In the genomic region with DNA sequence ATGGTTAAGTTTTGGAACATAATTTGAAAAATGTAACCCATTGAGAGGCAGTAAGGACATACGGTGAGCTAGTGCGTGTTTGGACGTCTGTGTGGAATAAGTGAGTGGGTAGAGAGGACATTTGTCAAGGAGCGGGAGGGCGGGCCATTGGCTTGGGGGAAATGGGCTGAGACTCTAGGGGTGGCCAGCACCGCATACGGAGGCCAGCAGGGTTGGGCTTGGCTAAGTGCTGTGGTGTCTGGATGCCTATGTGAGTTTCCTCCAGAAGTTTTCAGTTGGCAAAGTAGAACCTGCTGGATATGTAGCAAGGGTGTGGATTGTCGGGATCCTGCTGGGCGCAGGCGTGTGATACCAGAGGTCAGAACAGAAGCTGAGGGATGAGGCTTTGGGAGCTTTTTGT, we compare ENCODE assay signal across 16 cellular contexts.
DNase-seq lines count a peak whose midpoint lies in the region; ATAC-seq, FAIRE-seq and TF ChIP-seq lines count a peak whose summit lies in the region.
"Had no signal": no experiment of that assay in that cellular context is flagged by ENCODE, and none has a peak within 500 bp of the region (broad histone marks: within the 10 kb centered on the region; RNA-seq: fewer than 3 reads in every experiment).

No MANE protein-coding gene starts in this region.

- FAIRE-seq in HepG2 (lab: Jason Lieb, UNC), result no peak
- FAIRE-seq: pancreas had no signal

- no peak for TF ChIP-seq POLR2A in HepG2 (IDR thresholded peaks at IDR 0.05; ENCODE audit: insufficient read depth in 1 of 2, low read depth in 2 of 2, low read length in 2 of 2)

- no peak for TF ChIP-seq RAD21 in HepG2 (CRISPR knock-in tag; IDR thresholded peaks at IDR 0.05)

- peak overlapping the region; percentile 80 for H2AK5ac ChIP-seq in mesendoderm (ENCODE audit: low read length)

- peak overlapping the region; percentile 29 for H2BK120ac ChIP-seq in mesendoderm (ENCODE audit: low read depth, low read length)

- peak overlapping the region; percentile 54 for H2BK5ac ChIP-seq in mesendoderm (ENCODE audit: low read length)

- no peak overlapping the region for H3K4me3 Mint-ChIP-seq in activated naive CD8-positive, alpha-beta T cell treated with anti-CD3 and anti-CD28 coated beads for 36 hours
- H3K4me3 Mint-ChIP-seq: activated naive CD4-positive, alpha-beta T cell treated with anti-CD3 and anti-CD28 coated beads, Interleukin-2, amount 10 ng/mL, durations not matched to agents 7 days and 5 days had no signal

- peaks cover 18% of the 10 kb centered on the region for H3K79me1 ChIP-seq in mesendoderm (ENCODE audit: low read length)

- H3K4ac ChIP-seq in mesendoderm (ENCODE audit: low read depth, low read length), result peak overlapping the region; percentile 67

- no peak for TF ChIP-seq CTCF in Panc1 (IDR thresholded peaks at IDR 0.05)
- no peak for TF ChIP-seq CTCF in thoracic aorta (IDR thresholded peaks at IDR 0.05)
- TF ChIP-seq CTCF in HepG2 (CRISPR knock-in tag; IDR thresholded peaks at IDR 0.05), result no peak

- H4K20me1 ChIP-seq in HepG2 (ENCODE audit: insufficient read depth, low read length), result peaks cover 68% of the 10 kb centered on the region

- H3K4me2 ChIP-seq in mesendoderm (ENCODE audit: low read length) (no peak overlapping the region), HepG2 (ENCODE audit: low read depth, low read length) (no peak overlapping the region)

- peaks cover 27% of the 10 kb centered on the region for H3K79me2 ChIP-seq in mesendoderm (ENCODE audit: control insufficient read depth, insufficient read depth, low read length)
- peaks cover 87% of the 10 kb centered on the region for H3K79me2 ChIP-seq in HepG2 (ENCODE audit: insufficient read depth, low read length)

- DNase-seq in Panc1 (ENCODE audit: low read depth, low spot score), result no peak
- DNase-seq in fibroblast of gingiva (ENCODE audit: low read depth), result peak; percentile 29
- DNase-seq in mesendoderm, result peak; percentile 91
- peak; percentile 69 for DNase-seq in thoracic aorta (ENCODE audit: low spot score)
- no peak for DNase-seq in HepG2 (ENCODE audit: low spot score)
- no peak for DNase-seq in activated naive CD8-positive, alpha-beta T cell treated with anti-CD3 and anti-CD28 coated beads for 36 hours
- DNase-seq: activated CD4-positive, alpha-beta T cell treated with anti-CD3 and anti-CD28 coated beads, Interleukin-2, amount 50 U/mL, for 48 hours; activated naive CD4-positive, alpha-beta T cell treated with anti-CD3 and anti-CD28 coated beads, Interleukin-2, amount 10 ng/mL, durations not matched to agents 7 days and 5 days; activated T-cell treated with anti-CD3 and anti-CD28 coated beads, Interleukin-2, amount 50 U/mL, for 1 hour; HCEC 1CT; hippocampal formation; NCI-H146; pancreas had no signal

- peak overlapping the region; percentile 11 for H3K18ac ChIP-seq in mesendoderm (ENCODE audit: low read length)

- CTCF ChIA-PET in Panc1 (lab: Charles Lee), result no interaction called here
- CTCF ChIA-PET in HepG2 (lab: Yijun Ruan, JAX; ENCODE audit: low intra/inter-chr PET ratio, low total read pairs), result no interaction called here

- H3K4me1 ChIP-seq in Panc1 (ENCODE audit: control insufficient read depth, insufficient read depth, low read length) (peaks cover 89% of the 10 kb centered on the region), mesendoderm (ENCODE audit: control insufficient read depth, low read depth, low read length) (peaks cover 26% of the 10 kb centered on the region), thoracic aorta (ENCODE audit: control insufficient read depth in 1 of 2, low read depth in 2 of 2) (peaks cover 37 to 99% of the 10 kb centered on the region in 2 donors), HepG2 (ENCODE audit: insufficient read depth, low read length) (peaks cover 23% of the 10 kb centered on the region)

- WGBS in mesendoderm (ENCODE audit: extremely low coverage, insufficient coverage, low lambda C conversion rate), result no CpG with 5 or more reads among the region's 10 CpGs
- 89% methylated on average over 10 of the region's 10 CpGs for WGBS in HepG2 (ENCODE audit: low lambda C conversion rate)

- in situ Hi-C loops in Panc1 (cut with HindIII; ENCODE audit: low pct_unique_long_range_greater_than_20kb, low sequenced_read_pairs) (no loop called here), HepG2 (cut with HindIII; ENCODE audit: extremely low pct_ligation_motif_present, low pct_unique_long_range_greater_than_20kb) (no loop called here)

- H3K4me1 Mint-ChIP-seq in activated naive CD8-positive, alpha-beta T cell treated with anti-CD3 and anti-CD28 coated beads for 36 hours, result peaks cover 20% of the 10 kb centered on the region

- H3K27me3 ChIP-seq in Panc1 (ENCODE audit: control insufficient read depth, insufficient read depth, low read length) (no peaks in the 10 kb centered on the region), mesendoderm (ENCODE audit: insufficient read depth, low read length, poor library complexity) (no peaks in the 10 kb centered on the region), thoracic aorta (replicated peaks; ENCODE audit: insufficient read depth) (no peaks in the 10 kb centered on the region), HepG2 (ENCODE audit: control insufficient read depth in 1 of 2, insufficient read depth in 2 of 2, low read length in 2 of 2) (no peaks in the 10 kb centered on the region)
- H3K27me3 ChIP-seq: pancreas, tibial nerve had no signal

- H3K27ac Mint-ChIP-seq in activated naive CD8-positive, alpha-beta T cell treated with anti-CD3 and anti-CD28 coated beads for 36 hours, result no peak overlapping the region
- H3K27ac Mint-ChIP-seq: activated naive CD4-positive, alpha-beta T cell treated with anti-CD3 and anti-CD28 coated beads, Interleukin-2, amount 10 ng/mL, durations not matched to agents 7 days and 5 days had no signal

- H3K27ac ChIP-seq in Panc1 (ENCODE audit: low read length) (peak overlapping the region; percentile 80), mesendoderm (ENCODE audit: low read depth, low read length) (peak overlapping the region; percentile 22), thoracic aorta (peak overlapping the region; percentile 90 to 95), HepG2 (ENCODE audit: extremely low read length, insufficient read depth, low read length) (no peak overlapping the region)

- peak overlapping the region; percentile 61 for H3K56ac ChIP-seq in mesendoderm (ENCODE audit: low read length)

- POLR2A ChIA-PET in Panc1 (lab: Charles Lee), result no interaction called here
- POLR2A ChIA-PET in HepG2 (lab: Yijun Ruan, JAX), result no interaction called here

- no peak overlapping the region for H3K23ac ChIP-seq in mesendoderm (ENCODE audit: low read length)

- intact Hi-C loops in Panc1 (cut with micrococcal nuclease; ENCODE audit: unreplicated experiment), result no loop called here
- intact Hi-C loops in HepG2 (cut with micrococcal nuclease; ENCODE audit: unreplicated experiment), result no loop called here

- H3K27me3 Mint-ChIP-seq in activated naive CD8-positive, alpha-beta T cell treated with anti-CD3 and anti-CD28 coated beads for 36 hours, result peaks cover 5% of the 10 kb centered on the region

- no peak for ATAC-seq in Panc1
- peak; percentile 64 for ATAC-seq in thoracic aorta (ENCODE audit: insufficient number of reproducible peaks, low FRiP score, low read depth)
- ATAC-seq in HepG2, result no peak
- no peak for ATAC-seq in GM19397 (IDR thresholded peaks at IDR 0.05; ENCODE audit: unreplicated experiment)

- no peak overlapping the region for H4K5ac ChIP-seq in mesendoderm (ENCODE audit: low read length)

- no TSS peak for BruUV-seq in Panc1 (replicated peaks; lab: Mats Ljungman, UMichigan)
- no TSS peak for BruUV-seq in HepG2 (replicated peaks; lab: Mats Ljungman, UMichigan)

- no peaks in the 10 kb centered on the region for H3K9me3 Mint-ChIP-seq in activated naive CD8-positive, alpha-beta T cell treated with anti-CD3 and anti-CD28 coated beads for 36 hours

- no peak overlapping the region for H3K4me3 ChIP-seq in Panc1 (ENCODE audit: low read depth in 2 of 2, low read length in 2 of 2)
- H3K4me3 ChIP-seq in mesendoderm (ENCODE audit: low read length), result no peak overlapping the region
- H3K4me3 ChIP-seq in thoracic aorta, result peak overlapping the region; percentile 25
- H3K4me3 ChIP-seq in HepG2 (replicated peaks in 1 of 3; ENCODE audit: insufficient read depth in 1 of 3, low read depth in 2 of 3, low read length in 3 of 3), result no peak overlapping the region
- H3K4me3 ChIP-seq: pancreas, smooth muscle cell, tibial nerve had no signal

- H3K36me3 ChIP-seq in Panc1 (ENCODE audit: control insufficient read depth, insufficient read depth, low read length) (0 out of 2 replicates have a peak, but pooled peaks cover 3% of the 10 kb centered on the region), mesendoderm (ENCODE audit: control insufficient read depth, insufficient read depth, low read length) (no peaks in the 10 kb centered on the region), thoracic aorta (no peaks in the 10 kb centered on the region), HepG2 (replicated peaks in 1 of 2; ENCODE audit: control insufficient read depth in 1 of 2, insufficient read depth in 2 of 2, low read length in 2 of 2) (peaks cover 9 to 43% of the 10 kb centered on the region in 2 experiments)
- H3K36me3 ChIP-seq: pancreas, tibial nerve had no signal

- H4K8ac ChIP-seq in mesendoderm (ENCODE audit: low read depth, low read length), result no peak overlapping the region

- H2BK15ac ChIP-seq in mesendoderm (replicated peaks; ENCODE audit: low read depth), result no peak overlapping the region

- H3K9me3 ChIP-seq in Panc1 (ENCODE audit: control insufficient read depth, insufficient read depth, low read depth, low read length) (no peaks in the 10 kb centered on the region), thoracic aorta (no peaks in the 10 kb centered on the region), HepG2 (ENCODE audit: low read length) (no peaks in the 10 kb centered on the region)
- H3K9me3 ChIP-seq: pancreas, tibial nerve had no signal

- H2AFZ ChIP-seq in HepG2 (ENCODE audit: low read length), result no peak overlapping the region

- no peak for TF ChIP-seq EP300 in HepG2 (IDR thresholded peaks at IDR 0.05; ENCODE audit: low read depth in 2 of 2, low read length in 2 of 2)
- no peak for TF ChIP-seq EP300 in HepG2 (CRISPR knock-in tag; IDR thresholded peaks at IDR 0.05; ENCODE audit: borderline replicate concordance)

- H3K36me3 Mint-ChIP-seq in activated naive CD8-positive, alpha-beta T cell treated with anti-CD3 and anti-CD28 coated beads for 36 hours, result no peaks in the 10 kb centered on the region

- H3K9ac ChIP-seq in mesendoderm (ENCODE audit: low read length), result peak overlapping the region; percentile 34
- H3K9ac ChIP-seq in HepG2 (ENCODE audit: insufficient read depth, low read depth, low read length), result no peak overlapping the region

TF ChIP-seq in HepG2, 621 proteins besides CTCF, POLR2A, EP300 and RAD21:
- TF ChIP-seq TBL1XR1 (IDR thresholded peaks at IDR 0.05; ENCODE audit: borderline replicate concordance, low read length, partially characterized antibody) (no peak), ZNF253 (CRISPR knock-in tag; IDR thresholded peaks at IDR 0.05; ENCODE audit: borderline replicate concordance) (no peak)

Comparison
In these comparisons a context has a peak if more than half of its experiments do, and no peak if none do; other contexts are left out.
1. DNase-seq: peak in fibroblast of gingiva (single experiment), mesendoderm (single experiment) and thoracic aorta (single experiment); none in Panc1 (single experiment), HepG2 (single experiment) and activated naive CD8-positive, alpha-beta T cell treated with anti-CD3 and anti-CD28 coated beads for 36 hours (single experiment).